Comparison of ENCODE assay signal across 25 cellular contexts in the genomic region with DNA sequence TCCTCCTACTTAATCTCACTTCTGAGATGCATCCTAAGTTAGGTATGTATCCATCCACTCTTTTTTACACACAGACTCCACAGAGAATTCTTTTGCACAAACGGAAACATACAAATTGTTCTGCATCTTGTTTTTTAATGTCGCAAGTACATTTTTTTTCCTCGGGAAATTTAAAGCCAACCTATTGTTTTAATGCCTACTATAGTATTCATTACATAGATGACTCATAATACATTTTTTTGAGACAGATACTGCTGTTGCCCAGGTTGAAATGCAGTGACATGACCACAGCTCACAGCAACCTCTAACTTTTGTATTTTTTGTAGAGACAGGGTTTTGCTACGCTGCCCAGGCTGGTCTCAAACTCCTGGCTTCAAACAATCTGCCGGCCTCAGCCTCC.
A peak's percentile ranks its signal among the peaks of the same experiment; 100 is the strongest.
DNase-seq lines count a peak whose midpoint lies in the region; ATAC-seq, FAIRE-seq and TF ChIP-seq lines count a peak whose summit lies in the region.
"Had no signal": no experiment of that assay in that cellular context is flagged by ENCODE, and none has a peak within 500 bp of the region (broad histone marks: within the 10 kb centered on the region; RNA-seq: fewer than 3 reads in every experiment).

No MANE protein-coding gene starts in this region.

- no peak overlapping the region for H2BK15ac ChIP-seq in neuronal stem cell (ENCODE audit: low read length)

- no peak overlapping the region for H4K8ac ChIP-seq in neuronal stem cell (ENCODE audit: low read depth, low read length)

- H3K23ac ChIP-seq in neuronal stem cell (ENCODE audit: low read depth, low read length, poor library complexity): no peak overlapping the region

- no peaks in the 10 kb centered on the region for H4K20me1 ChIP-seq in PC-3 (ENCODE audit: low read length)
- H4K20me1 ChIP-seq: BLaER1 treated with 17β-estradiol and CSF1 and Interleukin-3, amounts not matched to agents 10 nM and 100 nM had no signal

- H3K9me2 ChIP-seq in PC-3 (replicated peaks; ENCODE audit: low read length): no peaks in the 10 kb centered on the region

- H3K14ac ChIP-seq in neuronal stem cell (ENCODE audit: low read length): no peak overlapping the region

- no TSS peak for BruUV-seq in PC-3 (replicated peaks; lab: Mats Ljungman, UMichigan)

- DNase-seq in PC-3: peak; percentile 65
- DNase-seq in RWPE1 (ENCODE audit: low spot score): peak; percentile 38
- DNase-seq in bronchial epithelial cell (ENCODE audit: low read depth): peak; percentile 76
- peak in 1 of 2 donors; percentile 43 for DNase-seq in foreskin keratinocyte
- no peak for DNase-seq in Right ventricle myocardium superior
- no peak for DNase-seq in erythroblast (lab: John Stamatoyannopoulos, UW)
- DNase-seq in neuronal stem cell (ENCODE audit: low spot score): no peak
- DNase-seq: 8988T; ACHN; AML-193; BE2C; Caco-2; CD4-positive, alpha-beta T cell; CD8-positive, alpha-beta memory T cell; DMS153; DND-41; GM23248; H7; HCEC 1CT had no signal

- H3K36me3 ChIP-seq in PC-3 (ENCODE audit: low read depth, low read length): no peaks in the 10 kb centered on the region
- no peaks in the 10 kb centered on the region for H3K36me3 ChIP-seq in bronchial epithelial cell (ENCODE audit: control insufficient read depth, insufficient read depth, low read length)
- H3K36me3 ChIP-seq in neuronal stem cell (replicated peaks in 1 of 2; ENCODE audit: control insufficient read depth in 2 of 2, insufficient read depth in 2 of 2, low read length in 2 of 2): no peaks in the 10 kb centered on the region
- H3K36me3 ChIP-seq: BE2C; BLaER1 treated with 17β-estradiol and CSF1 and Interleukin-3, amounts not matched to agents 10 nM and 100 nM had no signal

- ATAC-seq in PC-3 (peak; percentile 79), foreskin keratinocyte (peak; percentile 82), Right ventricle myocardium superior (ENCODE audit: poor library complexity) (no peak), HG03460 (IDR thresholded peaks at IDR 0.05; ENCODE audit: unreplicated experiment) (no peak)
- ATAC-seq: A549 had no signal

- intact Hi-C loops in PC-3 (cut with micrococcal nuclease) (no loop called here), Right ventricle myocardium superior (cut with DNase I) (no loop called here)

- H3K27ac ChIP-seq in PC-3 (ENCODE audit: low read length): no peak overlapping the region
- H3K27ac ChIP-seq in RWPE1: peak overlapping the region; percentile 70
- H3K27ac ChIP-seq in foreskin keratinocyte: no peak overlapping the region
- no peak overlapping the region for H3K27ac ChIP-seq in neuronal stem cell (replicated peaks; ENCODE audit: low read length)
- H3K27ac ChIP-seq: A549; BLaER1 treated with 17β-estradiol and CSF1 and Interleukin-3, amounts not matched to agents 10 nM and 100 nM; GM23248 had no signal

- POLR2A ChIA-PET in PC-3 (lab: Charles Lee; ENCODE audit: unreplicated experiment) (no interaction called here), RWPE1 (lab: Yijun Ruan, JAX; ENCODE audit: low non-redundant PET) (no interaction called here)

- no peaks in the 10 kb centered on the region for H3K79me1 ChIP-seq in neuronal stem cell (ENCODE audit: low read depth, low read length)

- no peak overlapping the region for H3K18ac ChIP-seq in neuronal stem cell (ENCODE audit: low read length)

- H2AFZ ChIP-seq in PC-3 (ENCODE audit: low read length): no peak overlapping the region
- no peak overlapping the region for H2AFZ ChIP-seq in neuronal stem cell (ENCODE audit: low read length)
- H2AFZ ChIP-seq: GM23248 had no signal

- TF ChIP-seq CTCF in PC-3 (conservative IDR thresholded peaks at IDR 0.05; ENCODE audit: low read depth, low read length): no peak
- TF ChIP-seq CTCF in RWPE1 (conservative IDR thresholded peaks at IDR 0.05; ENCODE audit: low read depth): no peak
- no peak for TF ChIP-seq CTCF in bronchial epithelial cell (IDR thresholded peaks at IDR 0.05; ENCODE audit: insufficient read depth, low read length, severe bottlenecking)
- TF ChIP-seq CTCF in foreskin keratinocyte (conservative IDR thresholded peaks at IDR 0.05): no peak

- H3K9ac ChIP-seq in PC-3 (ENCODE audit: low read length): no peak overlapping the region
- no peak overlapping the region for H3K9ac ChIP-seq in neuronal stem cell (ENCODE audit: low read depth, low read length, poor library complexity)
- H3K9ac ChIP-seq: BLaER1 treated with 17β-estradiol and CSF1 and Interleukin-3, amounts not matched to agents 10 nM and 100 nM; GM23248 had no signal

- no peak for FAIRE-seq in bronchial epithelial cell (lab: Jason Lieb, UNC)
- FAIRE-seq: A549, G401.6, GM12892, H1 had no signal

- no peak overlapping the region for H2BK5ac ChIP-seq in neuronal stem cell (ENCODE audit: low read length)

- no peak overlapping the region for H2BK12ac ChIP-seq in neuronal stem cell (ENCODE audit: low read length)

- no CpG with 5 or more reads among the region's 5 CpGs for WGBS in neuronal stem cell (ENCODE audit: extremely low coverage in 2 of 2, insufficient read length in 2 of 2, insufficient replicate concordance in 1 of 2), 2 donors

- no peak overlapping the region for H3K4ac ChIP-seq in neuronal stem cell (ENCODE audit: low read length)

- H3K9me3 ChIP-seq in PC-3 (ENCODE audit: low read length) (no peaks in the 10 kb centered on the region), neuronal stem cell (replicated peaks in 1 of 2; ENCODE audit: control insufficient read depth in 2 of 2, insufficient read depth in 1 of 2, low read depth in 1 of 2, low read length in 2 of 2) (no peaks in the 10 kb centered on the region)
- H3K9me3 ChIP-seq: A549; BE2C; BLaER1 treated with 17β-estradiol and CSF1 and Interleukin-3, amounts not matched to agents 10 nM and 100 nM; Caco-2 had no signal

- H3F3A ChIP-seq in PC-3 (ENCODE audit: low read length, unreplicated experiment): no peaks in the 10 kb centered on the region

- H2AK5ac ChIP-seq in neuronal stem cell (ENCODE audit: low read depth, low read length): no peak overlapping the region

- CTCF ChIA-PET in PC-3 (lab: Charles Lee): no interaction called here
- CTCF ChIA-PET in RWPE1 (lab: Yijun Ruan, JAX): no interaction called here

- H3K27me3 ChIP-seq in PC-3 (ENCODE audit: low read length) (no peaks in the 10 kb centered on the region), bronchial epithelial cell (ENCODE audit: control insufficient read depth, insufficient read depth, low read length) (peaks cover 4% of the 10 kb centered on the region), foreskin keratinocyte (peaks cover 37% of the 10 kb centered on the region), neuronal stem cell (ENCODE audit: control insufficient read depth in 3 of 3, insufficient read depth in 3 of 3, low read depth in 1 of 3, low read length in 3 of 3) (peaks cover 0 to 26% (median 0%) of the 10 kb centered on the region in 3 experiments)
- H3K27me3 ChIP-seq: BE2C; BLaER1 treated with 17β-estradiol and CSF1 and Interleukin-3, amounts not matched to agents 10 nM and 100 nM had no signal

- no peak overlapping the region for H3K4me3 ChIP-seq in PC-3 (ENCODE audit: low read length)
- H3K4me3 ChIP-seq in bronchial epithelial cell (ENCODE audit: low read depth, low read length): no peak overlapping the region
- H3K4me3 ChIP-seq in neuronal stem cell (ENCODE audit: low read length in 2 of 2): no peak overlapping the region
- H3K4me3 ChIP-seq: A549; BLaER1 treated with 17β-estradiol and CSF1 and Interleukin-3, amounts not matched to agents 10 nM and 100 nM; GM23248 had no signal

- H3K4me2 ChIP-seq in PC-3 (ENCODE audit: low read length) (no peak overlapping the region), neuronal stem cell (ENCODE audit: insufficient read depth, low read length, poor library complexity, severe bottlenecking) (no peak overlapping the region)
- H3K4me2 ChIP-seq: A549; BLaER1 treated with 17β-estradiol and CSF1 and Interleukin-3, amounts not matched to agents 10 nM and 100 nM had no signal

- peaks cover 19% of the 10 kb centered on the region for H3K4me1 ChIP-seq in PC-3 (ENCODE audit: insufficient read depth, low read length)
- H3K4me1 ChIP-seq in foreskin keratinocyte: no peaks in the 10 kb centered on the region
- peaks cover 0 to 7% of the 10 kb centered on the region in 2 donors for H3K4me1 ChIP-seq in neuronal stem cell (ENCODE audit: control insufficient read depth in 2 of 2, insufficient read depth in 1 of 2, low read depth in 1 of 2, low read length in 2 of 2)
- H3K4me1 ChIP-seq: A549; BE2C; BLaER1 treated with 17β-estradiol and CSF1 and Interleukin-3, amounts not matched to agents 10 nM and 100 nM; Caco-2 had no signal

- no peak overlapping the region for H2BK120ac ChIP-seq in neuronal stem cell (ENCODE audit: low read depth, low read length)

- no peak overlapping the region for H4K91ac ChIP-seq in neuronal stem cell (ENCODE audit: low read depth, low read length, poor library complexity)

- TF ChIP-seq POLR2A in erythroblast (IDR thresholded peaks at IDR 0.05; ENCODE audit: low read length): no peak

- H3K79me2 ChIP-seq in PC-3 (ENCODE audit: low read length): no peaks in the 10 kb centered on the region

Comparison
In these comparisons a context has a peak if more than half of its experiments do, and no peak if none do; other contexts are left out.
1. ATAC-seq: peak in PC-3 (single experiment) and foreskin keratinocyte (single experiment); none in Right ventricle myocardium superior (single experiment) and HG03460 (single experiment).
2. DNase-seq: peak in PC-3 (single experiment), RWPE1 (single experiment) and bronchial epithelial cell (single experiment); none in Right ventricle myocardium superior (single experiment), erythroblast (0 of 2) and neuronal stem cell (single experiment).